ENCODE assay signal across 11 cellular contexts in genomic region chr4:183272384-183272783, GRCh38. TPM values are rescaled to one million over a fixed set of nuclear protein-coding genes. Genes with fewer than 3 reads are reported as not detected.
"Had no signal": no experiment of that assay in that cellular context is flagged by ENCODE, and none has a peak within 500 bp of the region (broad histone marks: within the 10 kb centered on the region; RNA-seq: fewer than 3 reads in every experiment).

No MANE protein-coding gene starts in this region.

- H3K9me3 ChIP-seq: HAP-1 had no signal

- H3K4me1 ChIP-seq: HAP-1 had no signal

- H2AFZ ChIP-seq: GM23248, GM23338 had no signal

- H3K4me3 ChIP-seq: GM23248, GM23338, HAP-1 had no signal

- H3K4me2 ChIP-seq: GM23338 had no signal

- DNase-seq: GM23248, GOT3, H7, H9, HCEC 1CT, HFFc6 had no signal

- ATAC-seq: GM23338, HCT116 had no signal

- H3K27ac ChIP-seq: GM23248 had no signal

- H3K9ac ChIP-seq: GM23248 had no signal

RNA-seq across cellular contexts. Expression of gene CLDN22, which starts 47.7 kb away (rescaled TPM):
- total RNA-seq: GM23248, GM23338, H1, H4, H7, H9, HFFc6 had no signal
- polyA plus RNA-seq: GM23248, GM23338, H1 had no signal

RNA-seq across cellular contexts. Expression of gene CLDN24, which starts 49.8 kb away (rescaled TPM):
- total RNA-seq: GM23248, GM23338, H1, H4, H7, H9, HFFc6 had no signal
- polyA plus RNA-seq: GM23248, GM23338, H1 had no signal
